7 cellular contexts compared by ENCODE assay signal in the genomic region with DNA sequence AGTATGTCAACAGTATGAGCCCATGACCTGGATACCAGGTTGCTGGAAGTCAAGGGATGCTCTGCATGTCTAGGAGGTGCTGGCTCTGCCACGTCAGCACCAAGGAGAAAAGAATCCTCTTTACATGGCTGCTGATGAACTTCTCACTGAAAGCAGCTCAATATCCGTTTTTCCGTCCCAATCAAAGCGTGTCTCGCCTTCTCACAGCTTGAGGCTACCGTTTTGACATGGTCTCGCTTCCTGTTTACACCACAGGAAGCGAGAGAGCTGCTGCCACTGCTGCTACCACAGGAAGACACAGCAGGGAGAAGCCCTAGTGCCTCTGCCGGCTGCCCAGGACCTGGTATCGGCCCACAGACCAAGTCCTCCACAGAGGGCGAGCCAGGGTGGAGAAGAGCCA. TPM values are rescaled to one million over a fixed set of nuclear protein-coding genes. Genes with fewer than 3 reads are reported as not detected.
A peak's percentile ranks its signal among the peaks of the same experiment; 100 is the strongest.
DNase-seq lines count a peak whose midpoint lies in the region; ATAC-seq, FAIRE-seq and TF ChIP-seq lines count a peak whose summit lies in the region.

No MANE protein-coding gene starts in this region.

- H3K9me3 Mint-ChIP-seq in astrocyte (ENCODE audit: unreplicated experiment), result no peaks in the 10 kb centered on the region
- H3K9me3 Mint-ChIP-seq in natural killer cell, result no peaks in the 10 kb centered on the region
- no peaks in the 10 kb centered on the region for H3K9me3 Mint-ChIP-seq in Caco-2 (ENCODE audit: unreplicated experiment)

- intact Hi-C loops in natural killer cell (cut with micrococcal nuclease), result loop anchor here (2.0 kb wide), 2 partner anchors 18 to 22 kb away; no protein-coding TSS in a partner anchor
- intact Hi-C loops in Caco-2 (cut with micrococcal nuclease; ENCODE audit: unreplicated experiment), result no loop called here

- H3K9me3 ChIP-seq in astrocyte (ENCODE audit: insufficient read depth, low read depth, low read length) (no peaks in the 10 kb centered on the region), Caco-2 (no peaks in the 10 kb centered on the region)

- H3K4me1 Mint-ChIP-seq in astrocyte (ENCODE audit: low read depth, unreplicated experiment) (peaks cover 1% of the 10 kb centered on the region), natural killer cell (peaks cover 93 to 100% of the 10 kb centered on the region in 2 donors), Caco-2 (ENCODE audit: low read depth, unreplicated experiment) (no peaks in the 10 kb centered on the region)

- H2AFZ ChIP-seq in astrocyte (ENCODE audit: low read depth, low read length), result peak overlapping the region; percentile 26

- DNase-seq in T-helper 2 cell, result peak; percentile 26 to 98 (median 63)
- no peak for DNase-seq in astrocyte (ENCODE audit: low read depth)
- DNase-seq in natural killer cell, result peak; percentile 64
- DNase-seq in urothelium cell line (ENCODE audit: low spot score), result peak; percentile 27
- DNase-seq in Caco-2, result no peak

- TF ChIP-seq POLR2A in GM19193 (IDR thresholded peaks at IDR 0.05; ENCODE audit: extremely low read depth, insufficient read depth, insufficient read length), result peak; percentile 56

- ATAC-seq in HG03108 (IDR thresholded peaks at IDR 0.05; ENCODE audit: unreplicated experiment) (peak; percentile 44), natural killer cell (peak; percentile 62 to 79 (median 77))

- POLR2A ChIA-PET in Caco-2 (lab: Charles Lee), result no interaction called here

- no peak overlapping the region for H3K27ac ChIP-seq in astrocyte (ENCODE audit: low read depth, low read length)

- H3K9ac ChIP-seq in astrocyte (ENCODE audit: low read length), result no peak overlapping the region

- H3K79me2 ChIP-seq in astrocyte (ENCODE audit: insufficient read depth, low read length), result no peaks in the 10 kb centered on the region

- TF ChIP-seq CTCF in astrocyte (IDR thresholded peaks at IDR 0.05; ENCODE audit: insufficient read depth, low read depth, low read length) (no peak), natural killer cell (IDR thresholded peaks at IDR 0.05) (no peak), Caco-2 (IDR thresholded peaks at IDR 0.05; ENCODE audit: insufficient read depth in 1 of 2, low read depth in 1 of 2, low read length in 1 of 2, severe bottlenecking in 1 of 2, unreplicated experiment in 1 of 2) (no peak)

- H3K36me3 ChIP-seq in astrocyte (ENCODE audit: insufficient read depth, low read length) (no peaks in the 10 kb centered on the region), Caco-2 (ENCODE audit: control insufficient read depth, insufficient read depth, low read length) (no peaks in the 10 kb centered on the region)

- peaks cover 9% of the 10 kb centered on the region for H3K27me3 Mint-ChIP-seq in astrocyte (ENCODE audit: low read depth, unreplicated experiment)
- H3K27me3 Mint-ChIP-seq in natural killer cell (ENCODE audit: low read depth in 2 of 2), result no peaks in the 10 kb centered on the region
- peaks cover 11% of the 10 kb centered on the region for H3K27me3 Mint-ChIP-seq in Caco-2 (ENCODE audit: insufficient read depth, unreplicated experiment)

- H3K4me3 Mint-ChIP-seq in astrocyte (ENCODE audit: unreplicated experiment) (no peak overlapping the region), natural killer cell (peak overlapping the region; percentile 99), Caco-2 (ENCODE audit: unreplicated experiment) (no peak overlapping the region)

- H3K4me3 ChIP-seq in astrocyte (ENCODE audit: insufficient read depth, low read depth, low read length), result no peak overlapping the region
- no peak overlapping the region for H3K4me3 ChIP-seq in Caco-2 (ENCODE audit: low read depth, low read length)

- FAIRE-seq in astrocyte (lab: Jason Lieb, UNC), result no peak
- FAIRE-seq in urothelium cell line (lab: Jason Lieb, UNC), result peak; percentile 63

- H3K4me1 ChIP-seq in astrocyte (ENCODE audit: insufficient read depth, low read length), result peaks cover 5% of the 10 kb centered on the region
- H3K4me1 ChIP-seq in Caco-2, result no peaks in the 10 kb centered on the region

- H3K4me2 ChIP-seq in astrocyte (ENCODE audit: low read length), result no peak overlapping the region

- H3K27ac Mint-ChIP-seq in astrocyte (ENCODE audit: unreplicated experiment) (no peak overlapping the region), natural killer cell (peak overlapping the region; percentile 97 to 98), Caco-2 (ENCODE audit: unreplicated experiment) (no peak overlapping the region)

- CTCF ChIA-PET in Caco-2 (lab: Charles Lee), result no interaction called here

- H3K36me3 Mint-ChIP-seq in astrocyte (ENCODE audit: low read depth, unreplicated experiment) (no peaks in the 10 kb centered on the region), natural killer cell (peaks cover 13% of the 10 kb centered on the region), Caco-2 (ENCODE audit: insufficient read depth, unreplicated experiment) (no peaks in the 10 kb centered on the region)

- no peaks in the 10 kb centered on the region for H4K20me1 ChIP-seq in astrocyte (ENCODE audit: insufficient read depth, low read length)

- no TSS peak for BruUV-seq in Caco-2 (replicated peaks; lab: Mats Ljungman, UMichigan)

- peaks cover 16% of the 10 kb centered on the region for H3K27me3 ChIP-seq in astrocyte (ENCODE audit: insufficient read depth, low read length)
- H3K27me3 ChIP-seq in Caco-2 (replicated peaks; ENCODE audit: control insufficient read depth, insufficient read depth, low read length), result no peaks in the 10 kb centered on the region; the same call in none of the 2 replicates

RNA-seq across cellular contexts. Expression of gene STARD5, which starts 27.3 kb away (rescaled TPM):
- total RNA-seq in astrocyte (5.5 and 5.8 TPM in 2 replicates), natural killer cell (1 to 10 TPM; 4.7 to 6.6 (median 6.3) TPM), Caco-2 (2022) (1.0 and 1.3 TPM in 2 replicates)

Comparison
In these comparisons a context has a peak if more than half of its experiments do, and no peak if none do; other contexts are left out.
1. DNase-seq: peak in T-helper 2 cell (5 of 5), natural killer cell (single experiment) and urothelium cell line (single experiment); none in astrocyte (single experiment) and Caco-2 (0 of 2).
2. H3K27ac Mint-ChIP-seq: peak in natural killer cell (2 of 2); none in astrocyte (single experiment) and Caco-2 (single experiment).